ENCODE assay signal across 8 cellular contexts in the genomic region with DNA sequence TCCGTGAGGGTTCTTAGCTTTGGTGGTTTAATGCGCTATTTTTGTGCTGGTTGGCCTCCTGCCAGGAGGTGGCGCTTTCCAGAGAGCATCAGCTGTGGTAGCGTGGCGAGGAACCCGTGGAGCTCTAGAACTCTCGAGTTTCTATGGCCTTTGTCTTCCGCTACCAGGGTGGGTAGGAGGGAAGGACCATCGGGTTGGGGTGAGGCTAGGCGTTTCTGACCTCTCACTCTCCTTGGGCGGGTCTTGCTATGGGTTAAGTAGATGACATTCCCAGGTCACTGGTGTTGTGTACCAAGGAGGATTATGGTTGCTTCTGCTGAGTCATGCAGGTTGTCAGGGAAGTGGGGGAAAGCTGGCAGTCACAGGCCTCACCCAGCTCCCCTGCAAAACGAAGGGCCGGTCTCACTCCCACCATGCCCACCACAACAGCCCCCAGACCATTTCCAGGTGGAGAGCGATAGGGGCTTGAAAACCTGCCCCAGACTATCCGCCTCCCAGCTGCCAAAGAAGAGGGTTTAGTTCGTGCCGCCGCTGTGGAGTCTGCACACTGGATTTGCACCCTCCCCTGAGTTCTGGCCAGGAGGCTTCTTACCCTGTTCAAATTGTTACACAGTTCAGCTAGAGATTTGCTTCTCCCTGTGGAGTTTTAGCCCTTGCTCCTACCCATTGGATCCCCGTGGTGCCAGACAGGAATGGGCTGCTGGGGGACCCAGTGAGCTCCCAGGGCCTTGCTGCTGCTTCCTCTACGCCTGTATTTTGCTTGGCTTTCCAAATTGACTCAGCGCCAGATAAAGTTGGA. TPM values are rescaled to one million over a fixed set of nuclear protein-coding genes. Genes with fewer than 3 reads are reported as not detected.
DNase-seq lines count a peak whose midpoint lies in the region; ATAC-seq and TF ChIP-seq lines count a peak whose summit lies in the region.

No MANE protein-coding gene starts in this region.

- peak overlapping the region; percentile 43 for H2AFZ ChIP-seq in IMR-90 (replicated peaks; ENCODE audit: low read length, poor library complexity)

- no peaks in the 10 kb centered on the region for H3K79me1 ChIP-seq in IMR-90 (ENCODE audit: low read depth in 1 of 2, low read length in 2 of 2)

- H3K9me3 ChIP-seq in IMR-90 (ENCODE audit: control insufficient read depth, insufficient read depth, low read length), result no peaks in the 10 kb centered on the region

- intact Hi-C loops in IMR-90 (cut with micrococcal nuclease), result no loop called here
- intact Hi-C loops in activated naive CD4-positive, alpha-beta T cell treated with anti-CD3 and anti-CD28 coated beads for 36 hours (cut with micrococcal nuclease), result no loop called here
- intact Hi-C loops in MCF 10A (cut with micrococcal nuclease), result no loop called here

- peak overlapping the region; percentile 63 for H3K27ac Mint-ChIP-seq in activated naive CD4-positive, alpha-beta T cell treated with anti-CD3 and anti-CD28 coated beads for 36 hours
- H3K27ac Mint-ChIP-seq in memory B cell (no peak overlapping the region), MCF 10A (ENCODE audit: low read depth, unreplicated experiment) (no peak overlapping the region)

- in situ Hi-C loops in IMR-90 (cut with MboI; ENCODE audit: low sequenced_read_pairs), result no loop called here

- no peak overlapping the region for H3K4ac ChIP-seq in IMR-90 (ENCODE audit: low read depth, low read length)

- no peak for TF ChIP-seq RAD21 in IMR-90 (IDR thresholded peaks at IDR 0.05; ENCODE audit: low read length)

- H3K9me1 ChIP-seq in IMR-90 (ENCODE audit: insufficient read depth, low read length), result no peaks in the 10 kb centered on the region

- peaks cover 9% of the 10 kb centered on the region for H3K4me1 Mint-ChIP-seq in activated naive CD4-positive, alpha-beta T cell treated with anti-CD3 and anti-CD28 coated beads for 36 hours (ENCODE audit: low read depth)
- peaks cover 8% of the 10 kb centered on the region for H3K4me1 Mint-ChIP-seq in memory B cell
- no peaks in the 10 kb centered on the region for H3K4me1 Mint-ChIP-seq in MCF 10A (ENCODE audit: insufficient read depth, unreplicated experiment)

- CTCF ChIA-PET in IMR-90 (lab: Yijun Ruan, JAX) (no interaction called here), MCF 10A (lab: Yijun Ruan, JAX) (interaction anchor here (0.6 to 1.0 kb wide), 3 partner anchors 35 to 122 kb away, joined by 3 read pairs; no protein-coding TSS in a partner anchor)
- CTCF ChIA-PET in activated naive CD4-positive, alpha-beta T cell treated with anti-CD3 and anti-CD28 coated beads for 36 hours (lab: Charles Lee), result interaction anchor here (1.2 to 1.5 kb wide), 3 partner anchors 38 to 360 kb away, joined by 4 to 5 read pairs (median 4); no protein-coding TSS in a partner anchor

- no peaks in the 10 kb centered on the region for H3K9me3 Mint-ChIP-seq in activated naive CD4-positive, alpha-beta T cell treated with anti-CD3 and anti-CD28 coated beads for 36 hours
- H3K9me3 Mint-ChIP-seq in memory B cell (no peaks in the 10 kb centered on the region), MCF 10A (ENCODE audit: unreplicated experiment) (no peaks in the 10 kb centered on the region)

- H3K9ac ChIP-seq in IMR-90 (ENCODE audit: low read depth, low read length), result no peak overlapping the region

- H3K23ac ChIP-seq in IMR-90 (ENCODE audit: low read depth, low read length), result no peak overlapping the region

- H4K8ac ChIP-seq in IMR-90 (ENCODE audit: low read depth in 2 of 2, low read length in 2 of 2), result no peak overlapping the region

- H2AK9ac ChIP-seq in IMR-90 (replicated peaks; ENCODE audit: low read depth, low read length, poor library complexity), result no peak overlapping the region

- no peak overlapping the region for H3K56ac ChIP-seq in IMR-90 (ENCODE audit: extremely low read depth, insufficient read depth, low read length)

- no peak overlapping the region for H2BK20ac ChIP-seq in IMR-90 (ENCODE audit: low read depth, low read length)

- H2BK15ac ChIP-seq in IMR-90 (ENCODE audit: low read depth, low read length), result no peak overlapping the region

- peak; percentile 47 for TF ChIP-seq CTCF in 22Rv1 (IDR thresholded peaks at IDR 0.05)
- no peak for TF ChIP-seq CTCF in IMR-90 (conservative IDR thresholded peaks at IDR 0.05; ENCODE audit: low read depth, low read length)
- TF ChIP-seq CTCF in MCF 10A (IDR thresholded peaks at IDR 0.05; ENCODE audit: unreplicated experiment), result no peak

- no peak overlapping the region for H4K5ac ChIP-seq in IMR-90 (ENCODE audit: low read depth, low read length)

- dilution Hi-C loops in IMR-90 (cut with HindIII; ENCODE audit: low sequenced_read_pairs, unreplicated experiment), result no loop called here

- H3K18ac ChIP-seq in IMR-90 (ENCODE audit: low read depth, low read length), result no peak overlapping the region

- H3K4me3 ChIP-seq in IMR-90 (ENCODE audit: insufficient read depth, low read depth, low read length), result no peak overlapping the region

- BruUV-seq in IMR-90 (replicated peaks; lab: Mats Ljungman, UMichigan), result no TSS peak
- no TSS peak for BruUV-seq in MCF 10A (replicated peaks; lab: Mats Ljungman, UMichigan)

- H3K27me3 Mint-ChIP-seq in activated naive CD4-positive, alpha-beta T cell treated with anti-CD3 and anti-CD28 coated beads for 36 hours (ENCODE audit: low read depth), result no peaks in the 10 kb centered on the region
- H3K27me3 Mint-ChIP-seq in memory B cell (no peaks in the 10 kb centered on the region), MCF 10A (ENCODE audit: insufficient read depth, unreplicated experiment) (no peaks in the 10 kb centered on the region)

- POLR2A ChIA-PET in IMR-90 (lab: Charles Lee; ENCODE audit: unreplicated experiment), result no interaction called here
- POLR2A ChIA-PET in MCF 10A (lab: Yijun Ruan, JAX), result interaction anchor here (0.7 kb wide), 1 partner anchor 509 kb away, joined by 3 read pairs; no protein-coding TSS in a partner anchor

- no peaks in the 10 kb centered on the region for H3K36me3 ChIP-seq in IMR-90 (ENCODE audit: control insufficient read depth, insufficient read depth, low read length)

- H3K14ac ChIP-seq in IMR-90 (replicated peaks; ENCODE audit: low read depth, low read length), result no peak overlapping the region

- H3K36me3 Mint-ChIP-seq in activated naive CD4-positive, alpha-beta T cell treated with anti-CD3 and anti-CD28 coated beads for 36 hours (ENCODE audit: low read depth), result peaks cover 16% of the 10 kb centered on the region
- H3K36me3 Mint-ChIP-seq in memory B cell (peaks cover 24% of the 10 kb centered on the region), MCF 10A (ENCODE audit: insufficient read depth, unreplicated experiment) (no peaks in the 10 kb centered on the region)

- no peaks in the 10 kb centered on the region for H4K20me1 ChIP-seq in IMR-90 (ENCODE audit: insufficient read depth, low read length)

- DNase-seq in IMR-90, result no peak
- DNase-seq in activated naive CD4-positive, alpha-beta T cell treated with anti-CD3 and anti-CD28 coated beads for 36 hours, result peak; percentile 59
- DNase-seq in memory B cell (ENCODE audit: low spot score in 2 of 2), result peak; percentile 15 to 25
- DNase-seq in MCF 10A (ENCODE audit: unreplicated experiment), result no peak
- no peak for DNase-seq in hepatic stellate cell (ENCODE audit: low spot score)

- H3K27me3 ChIP-seq in IMR-90 (ENCODE audit: control insufficient read depth, insufficient read depth, low read length), result no peaks in the 10 kb centered on the region

- no peak overlapping the region for H2AK5ac ChIP-seq in IMR-90 (ENCODE audit: low read depth, low read length)

- H3K27ac ChIP-seq in 22Rv1 (no peak overlapping the region), IMR-90 (ENCODE audit: insufficient read depth, low read length) (no peak overlapping the region)

- 78% methylated on average over 5 of the region's 21 CpGs; no CpG with 5 or more reads in 1 of the 2 experiments for WGBS in IMR-90 (ENCODE audit: extremely low coverage in 2 of 2, insufficient read length in 1 of 2), 2 experiments

- H3K4me1 ChIP-seq in IMR-90 (ENCODE audit: control insufficient read depth, insufficient read depth, low read length), result no peaks in the 10 kb centered on the region

- no peak overlapping the region for H2BK120ac ChIP-seq in IMR-90 (ENCODE audit: low read depth, low read length)

- TF ChIP-seq POLR2A in IMR-90 (IDR thresholded peaks at IDR 0.05; ENCODE audit: low read depth, low read length), result no peak

- no peak overlapping the region for H2BK5ac ChIP-seq in IMR-90 (ENCODE audit: low read depth, low read length, poor library complexity, severe bottlenecking)

- H3K4me2 ChIP-seq in IMR-90 (ENCODE audit: low read depth, low read length), result no peak overlapping the region

- ATAC-seq in IMR-90 (ENCODE audit: low read depth) (no peak), memory B cell (ENCODE audit: low read depth) (peak; percentile 45), HG03095 (IDR thresholded peaks at IDR 0.05; ENCODE audit: unreplicated experiment) (no peak), HG03520 (IDR thresholded peaks at IDR 0.05; ENCODE audit: unreplicated experiment) (no peak)

- H3K4me3 Mint-ChIP-seq in activated naive CD4-positive, alpha-beta T cell treated with anti-CD3 and anti-CD28 coated beads for 36 hours, result peak overlapping the region; percentile 70
- H3K4me3 Mint-ChIP-seq in memory B cell (peak overlapping the region; percentile 74), MCF 10A (ENCODE audit: unreplicated experiment) (no peak overlapping the region)

- H4K91ac ChIP-seq in IMR-90 (ENCODE audit: insufficient read depth, low read depth, low read length), result no peak overlapping the region

TF ChIP-seq in IMR-90, 13 proteins besides CTCF, POLR2A, EP300 and RAD21:
- TF ChIP-seq NFE2L2 (IDR thresholded peaks at IDR 0.05; ENCODE audit: low read depth, low read length), result peak; percentile 7; the same call in 1 of the 2 replicates
- no peak for TF ChIP-seq MAFK (IDR thresholded peaks at IDR 0.05; ENCODE audit: low read depth, low read length)

RNA-seq across cellular contexts. Expression of a gene that starts 21.9 kb away (rescaled TPM):
- total RNA-seq in IMR-90 (2012; rRNA removed) (1.7 and 2.3 TPM in 2 replicates), MCF 10A (2022) (7.2 and 10.5 TPM in 2 replicates)
- 1.5 and 1.6 TPM in 2 replicates for polyA plus RNA-seq in IMR-90 (2012; rRNA removed)
- 0.75 and 0.86 TPM in 2 replicates for polyA plus RNA-seq in IMR-90 (2012; cell fraction: cytosol; rRNA removed)
- 1.3 and 1.4 TPM in 2 replicates for polyA plus RNA-seq in IMR-90 (2012; cell fraction: nucleus; rRNA removed; ENCODE audit: low replicate concordance)
- 10 to 100 TPM; 13.0 to 15.8 TPM for total RNA-seq in activated naive CD4-positive, alpha-beta T cell treated with anti-CD3 and anti-CD28 coated beads for 36 hours

RNA-seq across cellular contexts. Expression of a gene that starts 22.1 kb away (rescaled TPM):
- total RNA-seq in IMR-90 (2012; rRNA removed) (14.0 and 16.4 TPM in 2 replicates), MCF 10A (2022) (26.2 and 37.1 TPM in 2 replicates)
- 12.4 and 16.7 TPM in 2 replicates for polyA plus RNA-seq in IMR-90 (2012; rRNA removed)
- polyA plus RNA-seq in IMR-90 (2012; cell fraction: cytosol; rRNA removed), result 9.0 and 9.6 TPM in 2 replicates
- 5.1 and 6.5 TPM in 2 replicates for polyA plus RNA-seq in IMR-90 (2012; cell fraction: nucleus; rRNA removed; ENCODE audit: low replicate concordance)
- 10 to 100 TPM; 14.8 to 16.9 TPM for total RNA-seq in activated naive CD4-positive, alpha-beta T cell treated with anti-CD3 and anti-CD28 coated beads for 36 hours

Comparison
In these comparisons a context has a peak if more than half of its experiments do, and no peak if none do; other contexts are left out.
1. DNase-seq: peak in activated naive CD4-positive, alpha-beta T cell treated with anti-CD3 and anti-CD28 coated beads for 36 hours (single experiment) and memory B cell (2 of 2); none in IMR-90 (single experiment), MCF 10A (single experiment) and hepatic stellate cell (single experiment).